Comparison of ENCODE assay signal across 15 cellular contexts in the genomic region with DNA sequence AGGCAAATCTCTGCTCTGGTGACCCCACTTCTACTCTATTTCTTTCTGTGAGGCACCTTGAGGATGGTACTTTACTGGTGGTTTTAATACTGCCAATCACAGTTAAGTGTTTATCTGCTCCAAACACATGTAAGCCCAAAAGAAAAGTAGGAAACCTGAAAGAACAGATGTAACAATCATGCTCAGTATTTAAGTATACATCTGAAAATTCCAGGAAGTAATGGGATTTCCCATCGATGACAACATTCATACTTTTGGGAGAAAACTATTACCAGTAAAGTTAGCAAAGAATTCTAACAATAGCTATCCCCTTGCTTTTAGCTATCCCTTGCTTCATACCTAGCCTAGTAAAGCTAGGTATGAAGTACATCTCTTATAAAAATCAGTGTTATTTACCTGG. TPM values are rescaled to one million over a fixed set of nuclear protein-coding genes. Genes with fewer than 3 reads are reported as not detected.
DNase-seq lines count a peak whose midpoint lies in the region; ATAC-seq and TF ChIP-seq lines count a peak whose summit lies in the region.
"Had no signal": no experiment of that assay in that cellular context is flagged by ENCODE, and none has a peak within 500 bp of the region (broad histone marks: within the 10 kb centered on the region; RNA-seq: fewer than 3 reads in every experiment).

No MANE protein-coding gene starts in this region.

- H4K8ac ChIP-seq in trophoblast cell (ENCODE audit: low read depth, low read length), result no peak overlapping the region

- H3K4me2 ChIP-seq in trophoblast cell (ENCODE audit: low read length), result no peak overlapping the region
- H3K4me2 ChIP-seq: BLaER1 had no signal

- H3K79me1 ChIP-seq in trophoblast cell (ENCODE audit: low read length), result no peaks in the 10 kb centered on the region

- H3K18ac ChIP-seq in trophoblast cell (ENCODE audit: low read length), result no peak overlapping the region

- no peak for ATAC-seq in psoas muscle
- no peak for ATAC-seq in HG02938 (IDR thresholded peaks at IDR 0.05; ENCODE audit: unreplicated experiment)
- ATAC-seq: CD8-positive, alpha-beta T cell had no signal

- no peak overlapping the region for H4K91ac ChIP-seq in trophoblast cell (ENCODE audit: low read depth, low read length)

- H4K12ac ChIP-seq in trophoblast cell (ENCODE audit: low read depth, low read length), result no peak overlapping the region

- no peaks in the 10 kb centered on the region for H3K79me2 ChIP-seq in trophoblast cell (ENCODE audit: control insufficient read depth, insufficient read depth, low read length, poor library complexity)

- H2BK5ac ChIP-seq in trophoblast cell (ENCODE audit: low read depth, low read length, poor library complexity), result no peak overlapping the region

- no peak overlapping the region for H3K23ac ChIP-seq in trophoblast cell (ENCODE audit: low read length)

- H3K27me3 ChIP-seq in trophoblast cell (ENCODE audit: insufficient read depth, low read length) (no peaks in the 10 kb centered on the region), psoas muscle (ENCODE audit: insufficient read depth in 3 of 3, low read length in 2 of 3) (no peaks in the 10 kb centered on the region)
- H3K27me3 ChIP-seq: BLaER1 had no signal

- H3K14ac ChIP-seq in trophoblast cell (ENCODE audit: low read length), result no peak overlapping the region

- H3K9ac ChIP-seq in trophoblast cell (ENCODE audit: low read length), result no peak overlapping the region
- H3K9ac ChIP-seq: BLaER1 had no signal

- H2BK12ac ChIP-seq in trophoblast cell (ENCODE audit: low read length), result no peak overlapping the region

- peak overlapping the region; percentile 83 for H3K4ac ChIP-seq in trophoblast cell (ENCODE audit: low read depth, low read length)

- no CpG with 5 or more reads among the region's 1 CpG for WGBS in trophoblast cell (ENCODE audit: extremely low coverage, insufficient coverage, insufficient read length)
- 53 to 76% (median 60%) methylated on average over 1 of the region's 1 CpG for WGBS in psoas muscle, 3 donors

- H3K4me3 ChIP-seq in trophoblast cell (ENCODE audit: low read depth, low read length) (no peak overlapping the region), psoas muscle (no peak overlapping the region)
- H3K4me3 ChIP-seq: BLaER1 had no signal

- H3K4me1 ChIP-seq in trophoblast cell (ENCODE audit: control insufficient read depth in 1 of 2, insufficient read depth in 2 of 2, low read length in 2 of 2) (peaks cover 0 to 5% of the 10 kb centered on the region in 2 experiments), psoas muscle (no peaks in the 10 kb centered on the region)
- H3K4me1 ChIP-seq: BLaER1, Caco-2 had no signal

- DNase-seq in dermis microvascular lymphatic vessel endothelial cell (ENCODE audit: low read depth in 2 of 2) (peak; percentile 7 to 55), lung microvascular endothelial cell (ENCODE audit: low read depth in 2 of 2) (peak; percentile 13 to 14), trophoblast cell (peak in 1 of 2 donors; percentile 68), psoas muscle (no peak), NCI-H2227 (lab: John Stamatoyannopoulos, UW; ENCODE audit: unreplicated experiment) (no peak)
- DNase-seq: Caco-2; CD4-positive, CD25-positive, alpha-beta regulatory T cell; CD8-positive, alpha-beta T cell; DMS53; DND-41; H7; HCEC 1CT had no signal

- H3K27ac ChIP-seq in trophoblast cell (ENCODE audit: low read depth, low read length), result no peak overlapping the region
- H3K27ac ChIP-seq in psoas muscle, result no peak overlapping the region
- H3K27ac ChIP-seq: BLaER1, C4-2B had no signal

- no peak for TF ChIP-seq CTCF in psoas muscle (IDR thresholded peaks at IDR 0.05)

- H2BK120ac ChIP-seq in trophoblast cell (ENCODE audit: insufficient read depth, low read length, poor library complexity), result no peak overlapping the region

- H3K36me3 ChIP-seq in trophoblast cell (ENCODE audit: control insufficient read depth in 1 of 2, insufficient read depth in 2 of 2, low read length in 2 of 2) (peaks cover 7 to 13% of the 10 kb centered on the region in 2 experiments), psoas muscle (ENCODE audit: insufficient read depth in 1 of 2, low read depth in 1 of 2) (no peaks in the 10 kb centered on the region)
- H3K36me3 ChIP-seq: BLaER1 had no signal

- H2AFZ ChIP-seq in trophoblast cell (ENCODE audit: insufficient read depth, low read length, poor library complexity), result no peak overlapping the region

- no peak overlapping the region for H2AK5ac ChIP-seq in trophoblast cell (ENCODE audit: low read length)

- intact Hi-C loops in psoas muscle (cut with DNase I), result no loop called here

- H3K9me3 ChIP-seq in trophoblast cell (ENCODE audit: insufficient read depth, low read depth, low read length) (no peaks in the 10 kb centered on the region), psoas muscle (no peaks in the 10 kb centered on the region)
- H3K9me3 ChIP-seq: BLaER1 had no signal

RNA-seq across cellular contexts. Expression of gene CDON, which starts 15.9 kb away (rescaled TPM):
- total RNA-seq in dermis microvascular lymphatic vessel endothelial cell, result 1.8 and 4.8 TPM in 2 replicates
- 0.65 and 4.4 TPM in 2 replicates for total RNA-seq in lung microvascular endothelial cell
- polyA plus RNA-seq in trophoblast cell (2013), result 41.5 and 45.5 TPM in 2 replicates
- total RNA-seq in psoas muscle, result 1 to 10 TPM; 1.3 to 5.6 (median 1.5) TPM
- polyA plus RNA-seq in psoas muscle, result 1 to 10 TPM in 1 of 3 donors, under 1 TPM in 2; 0.63 to 1.0 (median 0.79) TPM

Comparison
In these comparisons a context has a peak if more than half of its experiments do, and no peak if none do; other contexts are left out.
1. DNase-seq: peak in dermis microvascular lymphatic vessel endothelial cell (2 of 2) and lung microvascular endothelial cell (2 of 2); none in psoas muscle (0 of 2) and NCI-H2227 (single experiment).